ENCODE assay signal across 10 cellular contexts in the genomic region with DNA sequence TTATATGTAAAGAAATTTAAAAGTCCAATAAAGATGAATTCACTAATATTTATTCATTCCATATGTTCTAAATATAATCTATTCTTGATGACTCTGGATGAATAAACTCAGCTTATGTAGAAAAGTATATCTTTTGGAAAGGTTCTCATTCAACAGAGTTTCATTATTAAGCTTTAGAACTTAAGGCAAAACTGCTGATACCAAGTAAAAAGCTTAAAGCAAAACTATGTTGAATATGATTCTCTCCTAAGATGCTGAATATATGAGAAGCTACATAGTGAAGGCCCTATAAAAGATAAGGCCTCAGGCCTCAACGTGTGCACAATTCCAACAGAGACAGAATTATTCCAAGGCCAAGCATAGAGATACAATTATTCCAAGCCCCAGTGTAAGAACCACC.
"Had no signal": no experiment of that assay in that cellular context is flagged by ENCODE, and none has a peak within 500 bp of the region (broad histone marks: within the 10 kb centered on the region; RNA-seq: fewer than 3 reads in every experiment).

No MANE protein-coding gene starts in this region.

- H3K4me2 ChIP-seq: GM23338 had no signal

- DNase-seq: H9, HCEC 1CT, HFFc6, KG1 had no signal

- H3K9me3 Mint-ChIP-seq: GM23338, H9, HFFc6, IgD-negative memory B cell had no signal

- FAIRE-seq: H1, H54, HepG2 had no signal

- H2AFZ ChIP-seq: GM23338 had no signal

- H3K27me3 Mint-ChIP-seq: IgD-negative memory B cell had no signal

- H3K4me3 ChIP-seq: GM23338 had no signal

- H3K4me3 Mint-ChIP-seq: GM23338, H9, HFFc6, IgD-negative memory B cell had no signal

- H3K27ac ChIP-seq: HL-60 had no signal

- H3K27ac Mint-ChIP-seq: GM23338, HFFc6 had no signal

- ATAC-seq: HepG2 had no signal
